ENCODE assay signal across 27 cellular contexts in the genomic region with DNA sequence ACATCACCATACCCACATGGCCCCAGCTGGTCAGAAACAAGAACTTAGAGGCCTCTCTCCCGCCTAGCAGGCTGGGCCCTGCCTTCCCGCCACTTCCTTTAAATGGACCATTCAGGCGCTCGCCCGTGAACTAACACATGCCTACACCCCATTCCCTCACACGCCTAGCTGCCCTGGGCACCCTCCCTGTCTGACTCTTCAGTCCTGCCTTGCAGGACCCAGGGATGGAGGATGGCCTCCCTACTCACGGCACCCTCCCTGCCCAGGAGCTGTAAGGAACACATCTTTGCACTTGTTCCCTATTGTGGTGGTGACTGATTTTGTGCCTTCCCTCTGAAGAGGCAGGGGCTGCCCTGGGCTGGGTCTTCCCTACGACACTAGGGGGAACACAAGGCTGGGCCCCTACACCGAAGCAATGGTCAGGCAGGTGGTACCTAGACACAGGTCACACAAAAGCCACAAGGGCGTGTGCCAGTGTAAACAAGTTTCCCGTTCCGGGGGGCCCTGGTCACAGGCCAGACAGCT. TPM values are rescaled to one million over a fixed set of nuclear protein-coding genes. Genes with fewer than 3 reads are reported as not detected.
DNase-seq lines count a peak whose midpoint lies in the region; ATAC-seq and TF ChIP-seq lines count a peak whose summit lies in the region.
"Had no signal": no experiment of that assay in that cellular context is flagged by ENCODE, and none has a peak within 500 bp of the region (broad histone marks: within the 10 kb centered on the region; RNA-seq: fewer than 3 reads in every experiment).

No MANE protein-coding gene starts in this region.

- intact Hi-C loops in thyroid gland (cut with DNase I) = no loop called here

- peak overlapping the region; percentile 17 to 44 for H3K27ac Mint-ChIP-seq in activated naive CD4-positive, alpha-beta T cell treated with anti-CD3 and anti-CD28 coated beads, Interleukin-2, amount 50 U/mL, for 72 hours
- peak overlapping the region; percentile 22 for H3K27ac Mint-ChIP-seq in memory B cell
- H3K27ac Mint-ChIP-seq: CD4-positive, alpha-beta T cell had no signal

- TF ChIP-seq CTCF in RWPE2 (IDR thresholded peaks at IDR 0.05; ENCODE audit: poor library complexity, severe bottlenecking) = no peak
- TF ChIP-seq CTCF in thyroid gland (IDR thresholded peaks at IDR 0.05) = no peak

- H3K9me3 ChIP-seq in RWPE2 (ENCODE audit: severe bottlenecking) = no peaks in the 10 kb centered on the region
- H3K9me3 ChIP-seq in thyroid gland = no peaks in the 10 kb centered on the region
- H3K9me3 ChIP-seq: BLaER1 treated with 17β-estradiol and CSF1 and Interleukin-3, amounts not matched to agents 10 nM and 100 nM; MG63 had no signal

- H3K36me3 ChIP-seq in RWPE2 (ENCODE audit: low read depth) = peaks cover 64% of the 10 kb centered on the region
- H3K36me3 ChIP-seq in thyroid gland = peaks cover 11 to 18% of the 10 kb centered on the region in 2 donors

- DNase-seq in activated naive CD4-positive, alpha-beta T cell treated with anti-CD3 and anti-CD28 coated beads, Interleukin-2, amount 50 U/mL, for 72 hours (ENCODE audit: low spot score in 2 of 2) = no peak
- DNase-seq in activated naive CD4-positive, alpha-beta T cell (lab: John Stamatoyannopoulos, UW) = no peak
- no peak for DNase-seq in RWPE2 (ENCODE audit: low spot score)
- DNase-seq in memory B cell (ENCODE audit: low spot score in 2 of 2) = no peak
- DNase-seq in NCI-H1417 treated with DMSO at 0.1 percent for 48 hours (lab: John Stamatoyannopoulos, UW) = no peak
- no peak for DNase-seq in SW480 (ENCODE audit: low spot score)
- DNase-seq in thyroid gland = no peak
- DNase-seq: CD4-positive, alpha-beta T cell; COR-L47; DMS53; KBM-7; MG63; NCI-H1105 treated with DMSO at 0.1 percent for 48 hours; NCI-H2029; NCI-H446; NCI-H524 treated with DMSO at 0.1 percent for 48 hours; NCI-H774; NK-92 treated with Interleukin-12 subunit alpha and Interleukin-12 subunit beta, amount 100 ng/mL, for 24 hours; PC-9; RPMI8226; SHP77 treated with DMSO at 0.1 percent for 48 hours had no signal

- H3K27me3 ChIP-seq in RWPE2 (ENCODE audit: insufficient read depth, poor library complexity, severe bottlenecking) (no peaks in the 10 kb centered on the region), thyroid gland (no peaks in the 10 kb centered on the region)
- H3K27me3 ChIP-seq: BLaER1 treated with 17β-estradiol and CSF1 and Interleukin-3, amounts not matched to agents 10 nM and 100 nM; MG63 had no signal

- H3K4me1 ChIP-seq in RWPE2 (ENCODE audit: insufficient read depth, poor library complexity, severe bottlenecking) (no peaks in the 10 kb centered on the region), thyroid gland (no peaks in the 10 kb centered on the region)

- no peak for ATAC-seq in activated naive CD4-positive, alpha-beta T cell treated with anti-CD3 and anti-CD28 coated beads, Interleukin-2, amount 50 U/mL, for 72 hours
- ATAC-seq in RWPE2 (ENCODE audit: low read depth) = 0 out of 3 replicates have a peak, but pooled peaks have one; percentile 7
- no peak for ATAC-seq in memory B cell (ENCODE audit: low read depth)

- H3K27ac ChIP-seq in RWPE2 (ENCODE audit: poor library complexity, severe bottlenecking) (no peak overlapping the region), thyroid gland (no peak overlapping the region)
- H3K27ac ChIP-seq: BLaER1 treated with 17β-estradiol and CSF1 and Interleukin-3, amounts not matched to agents 10 nM and 100 nM; PC-9 had no signal

- no peaks in the 10 kb centered on the region for H3K27me3 Mint-ChIP-seq in memory B cell
- H3K27me3 Mint-ChIP-seq: CD4-positive, alpha-beta T cell had no signal

- H3K9me3 Mint-ChIP-seq in activated naive CD4-positive, alpha-beta T cell treated with anti-CD3 and anti-CD28 coated beads, Interleukin-2, amount 50 U/mL, for 72 hours = no peaks in the 10 kb centered on the region
- no peaks in the 10 kb centered on the region for H3K9me3 Mint-ChIP-seq in memory B cell
- H3K9me3 Mint-ChIP-seq: CD4-positive, alpha-beta T cell had no signal

- peaks cover 3% of the 10 kb centered on the region for H3K4me1 Mint-ChIP-seq in memory B cell

- H3K36me3 Mint-ChIP-seq in activated naive CD4-positive, alpha-beta T cell treated with anti-CD3 and anti-CD28 coated beads, Interleukin-2, amount 50 U/mL, for 72 hours = peaks cover 24 to 38% of the 10 kb centered on the region in 2 donors
- H3K36me3 Mint-ChIP-seq in memory B cell = peaks cover 26% of the 10 kb centered on the region

- H3K4me3 ChIP-seq in RWPE2 (ENCODE audit: severe bottlenecking) = no peak overlapping the region
- H3K4me3 ChIP-seq in thyroid gland (replicated peaks in 1 of 3) = no peak overlapping the region
- H3K4me3 ChIP-seq: BLaER1 treated with 17β-estradiol and CSF1 and Interleukin-3, amounts not matched to agents 10 nM and 100 nM; MG63; PC-9 had no signal

- 95 to 96% methylated on average over 12 of the region's 12 CpGs for WGBS in thyroid gland, 2 donors

- no peak for TF ChIP-seq POLR2A in thyroid gland (IDR thresholded peaks at IDR 0.05)

- no peak overlapping the region for H3K4me3 Mint-ChIP-seq in memory B cell
- H3K4me3 Mint-ChIP-seq: CD4-positive, alpha-beta T cell had no signal

RNA-seq across cellular contexts. Expression of a gene that starts 21.5 kb away (rescaled TPM):
- not detected for total RNA-seq in activated naive CD4-positive, alpha-beta T cell treated with anti-CD3 and anti-CD28 coated beads, Interleukin-2, amount 50 U/mL, for 72 hours
- under 1 TPM in 1 of 4 donors, not detected in 3; 0.45 TPM for total RNA-seq in thyroid gland
- total RNA-seq: A172; CD4-positive, alpha-beta T cell; Daoy; HT1080; LHCN-M2; PC-9 had no signal

RNA-seq across cellular contexts. Expression of a gene that starts 29.7 kb away (rescaled TPM):
- not detected for total RNA-seq in activated naive CD4-positive, alpha-beta T cell treated with anti-CD3 and anti-CD28 coated beads, Interleukin-2, amount 50 U/mL, for 72 hours
- total RNA-seq in thyroid gland = 1 to 10 TPM in 2 of 4 donors, under 1 TPM in 1, not detected in 1; 0.89 to 3.2 (median 3.2) TPM
- total RNA-seq: CD4-positive, alpha-beta T cell; Daoy; G401; HT1080; LHCN-M2; PC-9 had no signal

RNA-seq across cellular contexts. Expression of a gene that starts 47.1 kb away (rescaled TPM):
- total RNA-seq in activated naive CD4-positive, alpha-beta T cell treated with anti-CD3 and anti-CD28 coated beads, Interleukin-2, amount 50 U/mL, for 72 hours = 100 to 1,000 TPM; 164 to 177 TPM
- 10 to 100 TPM; 19.2 to 28.1 (median 23.9) TPM for total RNA-seq in thyroid gland

RNA-seq across cellular contexts. Expression of a gene that starts 47.3 kb away (rescaled TPM):
- total RNA-seq in activated naive CD4-positive, alpha-beta T cell treated with anti-CD3 and anti-CD28 coated beads, Interleukin-2, amount 50 U/mL, for 72 hours = 10 to 100 TPM in 1 of 2 donors, 1 to 10 TPM in 1; 4.5 to 11.6 TPM
- 10 to 100 TPM; 25.7 to 57.6 (median 38.4) TPM for total RNA-seq in thyroid gland

Comparison
In these comparisons a context has a peak if more than half of its experiments do, and no peak if none do; other contexts are left out.
1. RNA of a gene that starts 47.1 kb away (total RNA-seq): 164 to 177 TPM in activated naive CD4-positive, alpha-beta T cell treated with anti-CD3 and anti-CD28 coated beads, Interleukin-2, amount 50 U/mL, for 72 hours; 19.2 to 28.1 TPM in thyroid gland; every median in the first group is over 4 times any median in the second.